Comparison of ENCODE assay signal across 18 cellular contexts in genomic region chrX:121106484-121107235, GRCh38. TPM values are rescaled to one million over a fixed set of nuclear protein-coding genes. Genes with fewer than 3 reads are reported as not detected.
DNase-seq lines count a peak whose midpoint lies in the region; ATAC-seq, FAIRE-seq and TF ChIP-seq lines count a peak whose summit lies in the region.
"Had no signal": no experiment of that assay in that cellular context is flagged by ENCODE, and none has a peak within 500 bp of the region (broad histone marks: within the 10 kb centered on the region; RNA-seq: fewer than 3 reads in every experiment).

No MANE protein-coding gene starts in this region.

- TF ChIP-seq POLR2A in HepG2 (IDR thresholded peaks at IDR 0.05; ENCODE audit: insufficient read depth in 1 of 2, low read depth in 2 of 2, low read length in 2 of 2) = no peak

- no peaks in the 10 kb centered on the region for H4K20me1 ChIP-seq in HepG2 (ENCODE audit: insufficient read depth, low read length)
- H4K20me1 ChIP-seq: BLaER1 treated with 17β-estradiol and CSF1 and Interleukin-3, amounts not matched to agents 10 nM and 100 nM had no signal

- peaks cover 4% of the 10 kb centered on the region for H3K4me1 Mint-ChIP-seq in activated CD4-positive, alpha-beta T cell treated with anti-CD3 and anti-CD28 coated beads for 36 hours
- no peaks in the 10 kb centered on the region for H3K4me1 Mint-ChIP-seq in activated naive CD4-positive, alpha-beta T cell treated with anti-CD3 and anti-CD28 coated beads for 36 hours (ENCODE audit: low read depth)
- H3K4me1 Mint-ChIP-seq in activated naive CD4-positive, alpha-beta T cell treated with anti-CD3 and anti-CD28 coated beads, Interleukin-2, amount 10 ng/mL, durations not matched to agents 7 days and 5 days = no peaks in the 10 kb centered on the region
- H3K4me1 Mint-ChIP-seq: B cell, H9 had no signal

- no peak for FAIRE-seq in HepG2 (lab: Jason Lieb, UNC)
- FAIRE-seq: A549, H1 had no signal

- in situ Hi-C loops in HepG2 (cut with HindIII; ENCODE audit: extremely low pct_ligation_motif_present, low pct_unique_long_range_greater_than_20kb) = no loop called here

- no peaks in the 10 kb centered on the region for H3K27me3 Mint-ChIP-seq in activated CD4-positive, alpha-beta T cell treated with anti-CD3 and anti-CD28 coated beads for 36 hours
- H3K27me3 Mint-ChIP-seq in activated naive CD4-positive, alpha-beta T cell treated with anti-CD3 and anti-CD28 coated beads for 36 hours (ENCODE audit: low read depth) = no peaks in the 10 kb centered on the region
- H3K27me3 Mint-ChIP-seq in activated naive CD4-positive, alpha-beta T cell treated with anti-CD3 and anti-CD28 coated beads, Interleukin-2, amount 10 ng/mL, durations not matched to agents 7 days and 5 days = no peaks in the 10 kb centered on the region
- H3K27me3 Mint-ChIP-seq: B cell had no signal

- H3K36me3 Mint-ChIP-seq in activated CD4-positive, alpha-beta T cell treated with anti-CD3 and anti-CD28 coated beads for 36 hours (ENCODE audit: low read depth) = no peaks in the 10 kb centered on the region
- H3K36me3 Mint-ChIP-seq in activated naive CD4-positive, alpha-beta T cell treated with anti-CD3 and anti-CD28 coated beads for 36 hours (ENCODE audit: low read depth) = no peaks in the 10 kb centered on the region
- H3K36me3 Mint-ChIP-seq in activated naive CD4-positive, alpha-beta T cell treated with anti-CD3 and anti-CD28 coated beads, Interleukin-2, amount 10 ng/mL, durations not matched to agents 7 days and 5 days = no peaks in the 10 kb centered on the region
- H3K36me3 Mint-ChIP-seq: CD8-positive, alpha-beta T cell had no signal

- H3K79me2 ChIP-seq in HepG2 (ENCODE audit: insufficient read depth, low read length) = no peaks in the 10 kb centered on the region

- H3K27me3 ChIP-seq in A673 (replicated peaks; ENCODE audit: insufficient read depth, low read depth, low read length, poor library complexity) (no peaks in the 10 kb centered on the region), HepG2 (ENCODE audit: control insufficient read depth in 1 of 2, insufficient read depth in 2 of 2, low read length in 2 of 2) (no peaks in the 10 kb centered on the region)
- H3K27me3 ChIP-seq: BLaER1 treated with 17β-estradiol and CSF1 and Interleukin-3, amounts not matched to agents 10 nM and 100 nM had no signal

- no peak overlapping the region for H3K9ac ChIP-seq in HepG2 (ENCODE audit: insufficient read depth, low read depth, low read length)
- H3K9ac ChIP-seq: BLaER1 treated with 17β-estradiol and CSF1 and Interleukin-3, amounts not matched to agents 10 nM and 100 nM had no signal

- no peaks in the 10 kb centered on the region for H3K9me3 ChIP-seq in A673 (ENCODE audit: low read depth, low read length, poor library complexity, severe bottlenecking)
- H3K9me3 ChIP-seq in HepG2 (ENCODE audit: low read length) = no peaks in the 10 kb centered on the region
- H3K9me3 ChIP-seq: A549 had no signal

- H2AFZ ChIP-seq in HepG2 (ENCODE audit: low read length) = no peak overlapping the region

- TF ChIP-seq RAD21 in HepG2 (CRISPR knock-in tag; IDR thresholded peaks at IDR 0.05) = no peak

- H3K4me1 ChIP-seq in A673 (ENCODE audit: insufficient read depth, low read length, poor library complexity, severe bottlenecking) (no peaks in the 10 kb centered on the region), HepG2 (ENCODE audit: insufficient read depth, low read length) (peaks cover 7% of the 10 kb centered on the region; the same call in 1 of the 2 replicates)
- H3K4me1 ChIP-seq: A549 had no signal

- POLR2A ChIA-PET in activated CD4-positive, alpha-beta T cell treated with anti-CD3 and anti-CD28 coated beads for 36 hours (lab: Charles Lee) = no interaction called here
- POLR2A ChIA-PET in A673 (lab: Charles Lee; ENCODE audit: low non-redundant PET) (no interaction called here), HepG2 (lab: Yijun Ruan, JAX) (no interaction called here)

- no peaks in the 10 kb centered on the region for H3K36me3 ChIP-seq in A673 (ENCODE audit: insufficient read depth, low read length, poor library complexity, severe bottlenecking)
- H3K36me3 ChIP-seq in HepG2 (replicated peaks in 1 of 2; ENCODE audit: control insufficient read depth in 1 of 2, insufficient read depth in 2 of 2, low read length in 2 of 2) = no peaks in the 10 kb centered on the region
- H3K36me3 ChIP-seq: BLaER1 treated with 17β-estradiol and CSF1 and Interleukin-3, amounts not matched to agents 10 nM and 100 nM had no signal

- no peak overlapping the region for H3K27ac Mint-ChIP-seq in activated CD4-positive, alpha-beta T cell treated with anti-CD3 and anti-CD28 coated beads for 36 hours
- no peak overlapping the region for H3K27ac Mint-ChIP-seq in activated naive CD4-positive, alpha-beta T cell treated with anti-CD3 and anti-CD28 coated beads for 36 hours
- no peak overlapping the region for H3K27ac Mint-ChIP-seq in activated naive CD4-positive, alpha-beta T cell treated with anti-CD3 and anti-CD28 coated beads, Interleukin-2, amount 10 ng/mL, durations not matched to agents 7 days and 5 days
- H3K27ac Mint-ChIP-seq: B cell; CD8-positive, alpha-beta T cell had no signal

- BruUV-seq in A673 (replicated peaks; lab: Mats Ljungman, UMichigan) = no TSS peak
- no TSS peak for BruUV-seq in HepG2 (replicated peaks; lab: Mats Ljungman, UMichigan)

- TF ChIP-seq EP300 in HepG2 (IDR thresholded peaks at IDR 0.05; ENCODE audit: low read depth in 2 of 2, low read length in 2 of 2) (no peak), HepG2 (CRISPR knock-in tag; IDR thresholded peaks at IDR 0.05; ENCODE audit: borderline replicate concordance) (no peak)

- no peak overlapping the region for H3K4me2 ChIP-seq in HepG2 (ENCODE audit: low read depth, low read length)
- H3K4me2 ChIP-seq: A549; BLaER1 treated with 17β-estradiol and CSF1 and Interleukin-3, amounts not matched to agents 10 nM and 100 nM had no signal

- WGBS in HepG2 (ENCODE audit: low lambda C conversion rate) = 48% methylated on average over 7 of the region's 7 CpGs

- H3K4me3 Mint-ChIP-seq in activated CD4-positive, alpha-beta T cell treated with anti-CD3 and anti-CD28 coated beads for 36 hours = no peak overlapping the region
- H3K4me3 Mint-ChIP-seq in activated naive CD4-positive, alpha-beta T cell treated with anti-CD3 and anti-CD28 coated beads for 36 hours = no peak overlapping the region
- no peak overlapping the region for H3K4me3 Mint-ChIP-seq in activated naive CD4-positive, alpha-beta T cell treated with anti-CD3 and anti-CD28 coated beads, Interleukin-2, amount 10 ng/mL, durations not matched to agents 7 days and 5 days
- H3K4me3 Mint-ChIP-seq: B cell; CD8-positive, alpha-beta T cell; H9 had no signal

- TF ChIP-seq CTCF in A673 (conservative IDR thresholded peaks at IDR 0.05; ENCODE audit: low read depth, low read length) (no peak), HepG2 (CRISPR knock-in tag; IDR thresholded peaks at IDR 0.05) (no peak)

- CTCF ChIA-PET in activated CD4-positive, alpha-beta T cell treated with anti-CD3 and anti-CD28 coated beads for 36 hours (lab: Charles Lee) = no interaction called here
- CTCF ChIA-PET in activated naive CD4-positive, alpha-beta T cell treated with anti-CD3 and anti-CD28 coated beads for 36 hours (lab: Charles Lee) = interaction anchor here (0.6 kb wide), 1 partner anchor 235 kb away, joined by 3 read pairs; no protein-coding TSS in a partner anchor
- CTCF ChIA-PET in activated naive CD4-positive, alpha-beta T cell treated with anti-CD3 and anti-CD28 coated beads, Interleukin-2, amount 10 ng/mL, durations not matched to agents 7 days and 5 days (lab: Charles Lee) = no interaction called here
- CTCF ChIA-PET in A673 (lab: Charles Lee) = no interaction called here
- CTCF ChIA-PET in HepG2 (lab: Yijun Ruan, JAX; ENCODE audit: low intra/inter-chr PET ratio, low total read pairs) = no interaction called here

- H3K4me3 ChIP-seq in A673 (ENCODE audit: low read depth, low read length, poor library complexity, severe bottlenecking) (no peak overlapping the region), HepG2 (replicated peaks in 1 of 3; ENCODE audit: insufficient read depth in 1 of 3, low read depth in 2 of 3, low read length in 3 of 3) (no peak overlapping the region)
- H3K4me3 ChIP-seq: A549; BLaER1 treated with 17β-estradiol and CSF1 and Interleukin-3, amounts not matched to agents 10 nM and 100 nM had no signal

- H3K27ac ChIP-seq in caudate nucleus (ENCODE audit: low read depth, low read length) (no peak overlapping the region), A673 (ENCODE audit: low read depth, low read length, poor library complexity, severe bottlenecking) (no peak overlapping the region), HepG2 (ENCODE audit: extremely low read length, insufficient read depth, low read length) (no peak overlapping the region)
- H3K27ac ChIP-seq: 22Rv1; A549; BLaER1 treated with 17β-estradiol and CSF1 and Interleukin-3, amounts not matched to agents 10 nM and 100 nM had no signal

- intact Hi-C loops in activated CD4-positive, alpha-beta T cell treated with anti-CD3 and anti-CD28 coated beads for 36 hours (cut with DNase I, micrococcal nuclease) = loop anchor here in 1 of 2 experiments (2.0 to 5.0 kb wide), 2 partner anchors 54 to 201 kb away; no protein-coding TSS in a partner anchor
- intact Hi-C loops in activated naive CD4-positive, alpha-beta T cell treated with anti-CD3 and anti-CD28 coated beads for 36 hours (cut with micrococcal nuclease) = loop anchor here (1.0 to 2.0 kb wide), 2 partner anchors 54 to 201 kb away; no protein-coding TSS in a partner anchor
- intact Hi-C loops in A673 (cut with micrococcal nuclease; ENCODE audit: unreplicated experiment) (no loop called here), HepG2 (cut with micrococcal nuclease; ENCODE audit: unreplicated experiment) (no loop called here)

- DNase-seq in activated CD4-positive, alpha-beta T cell treated with anti-CD3 and anti-CD28 coated beads for 36 hours = peak; percentile 16
- no peak for DNase-seq in activated CD4-positive, alpha-beta T cell treated with anti-CD3 and anti-CD28 coated beads for 4 hours
- DNase-seq in activated naive CD4-positive, alpha-beta T cell treated with anti-CD3 and anti-CD28 coated beads for 36 hours = peak; percentile 22
- DNase-seq in activated naive CD4-positive, alpha-beta T cell treated with anti-CD3 and anti-CD28 coated beads, Interleukin-2, amount 10 ng/mL, durations not matched to agents 7 days and 5 days = no peak
- peak; percentile 4 for DNase-seq in Ammon's horn (ENCODE audit: low spot score)
- DNase-seq in caudate nucleus (lab: John Stamatoyannopoulos, UW) = peak in 31 of 61 donors; percentile 0 to 84 (median 10)
- no peak for DNase-seq in A673 (ENCODE audit: low spot score)
- no peak for DNase-seq in HepG2 (ENCODE audit: low spot score)
- DNase-seq: Calu3; CD8-positive, alpha-beta T cell; DMS79 treated with DMSO at 0.1 percent for 48 hours; GF-D8; H9 had no signal

- ATAC-seq in activated CD4-positive, alpha-beta T cell treated with anti-CD3 and anti-CD28 coated beads for 36 hours = peak; percentile 58
- no peak for ATAC-seq in HepG2
- ATAC-seq: A549; CD8-positive, alpha-beta T cell had no signal

- no peaks in the 10 kb centered on the region for H3K9me3 Mint-ChIP-seq in activated CD4-positive, alpha-beta T cell treated with anti-CD3 and anti-CD28 coated beads for 36 hours (ENCODE audit: low read depth)
- no peaks in the 10 kb centered on the region for H3K9me3 Mint-ChIP-seq in activated naive CD4-positive, alpha-beta T cell treated with anti-CD3 and anti-CD28 coated beads for 36 hours
- no peaks in the 10 kb centered on the region for H3K9me3 Mint-ChIP-seq in activated naive CD4-positive, alpha-beta T cell treated with anti-CD3 and anti-CD28 coated beads, Interleukin-2, amount 10 ng/mL, durations not matched to agents 7 days and 5 days
- H3K9me3 Mint-ChIP-seq: CD8-positive, alpha-beta T cell had no signal

RNA-seq across cellular contexts. Expression of gene GLUD2, which starts 59.2 kb away (rescaled TPM):
- total RNA-seq in activated CD4-positive, alpha-beta T cell treated with anti-CD3 and anti-CD28 coated beads for 36 hours = under 1 TPM; 0.65 to 0.91 TPM
- total RNA-seq in activated naive CD4-positive, alpha-beta T cell treated with anti-CD3 and anti-CD28 coated beads for 36 hours = under 1 TPM; 0.57 to 0.62 TPM
- 0.47 and 0.63 TPM in 2 replicates for total RNA-seq in A673 (2021)
- total RNA-seq in HepG2 (2016; rRNA removed; fragmentation: Illumina TruSeq; extraction: Trizol) = 8.0 and 10.4 TPM in 2 replicates
- total RNA-seq in HepG2 (2016; cell fraction: cytosol; rRNA removed; fragmentation: Illumina TruSeq; extraction: Trizol; ENCODE audit: low read depth) = 0.53 and 0.61 TPM in 2 replicates
- total RNA-seq in HepG2 (2016; cell fraction: insoluble cytoplasmic fraction; rRNA removed; fragmentation: Illumina TruSeq; extraction: Trizol) = 8.0 and 12.2 TPM in 2 replicates
- total RNA-seq in HepG2 (2016; cell fraction: membrane; rRNA removed; fragmentation: Illumina TruSeq; extraction: Trizol) = 1.2 and 1.3 TPM in 2 replicates
- total RNA-seq in HepG2 (2016; cell fraction: nucleus; rRNA removed; fragmentation: Illumina TruSeq; extraction: Trizol) = 2.8 and 4.0 TPM in 2 replicates
- polyA plus RNA-seq in HepG2 (2011; rRNA removed) = 2.7 and 3.4 TPM in 2 replicates
- polyA plus RNA-seq in HepG2 (2011; cell fraction: cytosol; rRNA removed) = 0.67 and 2.8 TPM in 2 replicates
- polyA plus RNA-seq in HepG2 (2011; cell fraction: nucleus; rRNA removed) = 0.58 and 0.93 TPM in 2 replicates
- polyA plus RNA-seq in HepG2 (2012) = 7.1 and 10.3 TPM in 2 replicates
- polyA plus RNA-seq in HepG2 (2016; cell fraction: cytosol; fragmentation: Illumina TruSeq; extraction: Trizol; ENCODE audit: low read depth) = 0.24 and 0.31 TPM in 2 replicates
- 4.7 and 5.1 TPM in 2 replicates for polyA plus RNA-seq in HepG2 (2016; cell fraction: insoluble cytoplasmic fraction; fragmentation: Illumina TruSeq; extraction: Trizol; ENCODE audit: low read depth)
- 0.25 and 0.47 TPM in 2 replicates for polyA plus RNA-seq in HepG2 (2016; cell fraction: membrane; fragmentation: Illumina TruSeq; extraction: Trizol; ENCODE audit: low read depth)
- 1.2 and 1.4 TPM in 2 replicates for polyA plus RNA-seq in HepG2 (2016; cell fraction: nucleus; fragmentation: Illumina TruSeq; extraction: Trizol; ENCODE audit: insufficient read depth, low read depth)
- 2.0 and 10.2 TPM in 2 replicates for polyA minus RNA-seq in HepG2 (2011; rRNA and poly(A)+ RNA removed; ENCODE audit: low replicate concordance)
- polyA minus RNA-seq in HepG2 (2011; cell fraction: cytosol; rRNA and poly(A)+ RNA removed) = 1.2 and 2.0 TPM in 2 replicates
- 2.2 and 3.1 TPM in 2 replicates for polyA minus RNA-seq in HepG2 (2011; cell fraction: nucleus; rRNA and poly(A)+ RNA removed)

Comparison
In these comparisons a context has a peak if more than half of its experiments do, and no peak if none do; other contexts are left out.
1. DNase-seq: peak in activated CD4-positive, alpha-beta T cell treated with anti-CD3 and anti-CD28 coated beads for 36 hours (single experiment), activated naive CD4-positive, alpha-beta T cell treated with anti-CD3 and anti-CD28 coated beads for 36 hours (single experiment), Ammon's horn (single experiment) and caudate nucleus (31 of 61); none in activated CD4-positive, alpha-beta T cell treated with anti-CD3 and anti-CD28 coated beads for 4 hours (0 of 2), activated naive CD4-positive, alpha-beta T cell treated with anti-CD3 and anti-CD28 coated beads, Interleukin-2, amount 10 ng/mL, durations not matched to agents 7 days and 5 days (single experiment), A673 (single experiment) and HepG2 (single experiment).